ENCODE assay signal across 8 cellular contexts in the genomic region with DNA sequence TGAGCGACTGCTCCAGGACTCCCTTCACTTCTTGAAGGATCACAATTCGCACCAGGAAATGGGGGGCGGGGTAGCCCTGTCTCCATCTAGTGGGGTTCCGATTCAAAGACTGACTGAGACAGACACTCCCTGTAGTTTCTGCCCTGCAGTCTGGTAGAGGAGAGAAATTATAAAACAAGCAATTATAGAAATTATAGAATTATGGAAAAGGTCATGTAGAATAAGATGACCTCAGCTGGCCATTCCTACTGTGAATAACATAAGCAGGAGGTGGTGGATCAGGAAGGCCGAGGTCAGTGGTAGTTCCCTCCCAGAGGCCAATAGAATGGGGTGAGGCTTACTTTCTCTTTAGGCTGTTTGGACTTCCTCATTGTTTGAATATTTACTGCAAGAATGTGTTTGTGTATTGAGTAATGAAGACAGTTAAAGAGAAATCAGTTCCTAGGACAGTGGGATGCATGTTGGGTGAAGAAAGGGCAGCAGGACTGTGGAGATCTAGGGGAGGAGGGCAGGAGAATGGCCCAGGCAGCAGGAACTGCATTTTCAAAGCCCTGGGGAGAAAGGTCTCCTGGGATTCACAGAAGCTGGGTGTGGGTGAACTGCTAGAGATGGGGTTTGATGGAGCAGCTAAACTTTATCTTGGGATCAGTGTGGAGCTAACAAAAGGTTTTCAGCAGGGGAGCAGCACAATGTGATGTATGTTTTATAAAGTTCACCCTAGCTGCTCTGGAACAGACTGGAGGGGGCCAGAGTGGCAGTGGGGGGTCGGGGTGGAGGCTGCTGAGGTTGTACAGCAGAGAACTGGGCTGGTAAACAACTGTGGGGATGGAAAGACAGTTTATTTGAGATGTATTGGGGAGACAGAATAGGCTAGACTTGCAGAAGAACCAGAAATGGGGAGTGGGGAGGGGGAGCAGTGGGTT. TPM values are rescaled to one million over a fixed set of nuclear protein-coding genes. Genes with fewer than 3 reads are reported as not detected.
DNase-seq lines count a peak whose midpoint lies in the region; ATAC-seq lines count a peak whose summit lies in the region.

No MANE protein-coding gene starts in this region.

- peaks cover 17% of the 10 kb centered on the region; the same call in 1 of the 2 replicates for H3K4me1 ChIP-seq in iPS-20b (ENCODE audit: insufficient read depth, low read length)

- H3K36me3 ChIP-seq in iPS-20b (ENCODE audit: insufficient read depth, low read depth, low read length), result no peaks in the 10 kb centered on the region

- H3K4me3 Mint-ChIP-seq in stimulated activated memory B cell treated with anti-CD40 and anti-IgM and Interleukin-4, amounts not matched to agents 10 μg/mL and 1 μg/mL and 100 μg/mL, for 72 hours, result peak overlapping the region; percentile 85

- peaks cover 22% of the 10 kb centered on the region for H3K36me3 Mint-ChIP-seq in stimulated activated memory B cell treated with anti-CD40 and anti-IgM and Interleukin-4, amounts not matched to agents 10 μg/mL and 1 μg/mL and 100 μg/mL, for 72 hours

- DNase-seq in Daoy (ENCODE audit: low read depth) (peak; percentile 9), LoVo (ENCODE audit: low spot score) (peak; percentile 82), amniotic epithelial cell (ENCODE audit: low read depth) (peak; percentile 92), 8988T (no peak), T1000 (lab: John Stamatoyannopoulos, UW) (no peak), NCI-H146 treated with DMSO at 0.1 percent for 48 hours (lab: John Stamatoyannopoulos, UW; ENCODE audit: unreplicated experiment) (no peak)

- H3K9me3 ChIP-seq in iPS-20b (ENCODE audit: insufficient read depth, low read depth, low read length), result peaks cover 13% of the 10 kb centered on the region

- no peak for ATAC-seq in stimulated activated memory B cell treated with anti-CD40 and anti-IgM and Interleukin-4, amounts not matched to agents 10 μg/mL and 1 μg/mL and 100 μg/mL, for 72 hours

- H3K27me3 ChIP-seq in iPS-20b (ENCODE audit: insufficient read depth, low read length), result no peaks in the 10 kb centered on the region

- 0 out of 2 replicates have a peak overlapping the region, but pooled peaks have one; percentile 9 for H3K4me3 ChIP-seq in iPS-20b (ENCODE audit: low read length)

- peak overlapping the region; percentile 87 for H3K27ac Mint-ChIP-seq in stimulated activated memory B cell treated with anti-CD40 and anti-IgM and Interleukin-4, amounts not matched to agents 10 μg/mL and 1 μg/mL and 100 μg/mL, for 72 hours

- no peak overlapping the region for H3K9ac ChIP-seq in iPS-20b (ENCODE audit: low read depth, low read length)

- H3K9me3 Mint-ChIP-seq in stimulated activated memory B cell treated with anti-CD40 and anti-IgM and Interleukin-4, amounts not matched to agents 10 μg/mL and 1 μg/mL and 100 μg/mL, for 72 hours, result peaks cover 11% of the 10 kb centered on the region

- H3K27ac ChIP-seq in iPS-20b (ENCODE audit: low read length), result no peak overlapping the region

- peaks cover 33% of the 10 kb centered on the region for H3K4me1 Mint-ChIP-seq in stimulated activated memory B cell treated with anti-CD40 and anti-IgM and Interleukin-4, amounts not matched to agents 10 μg/mL and 1 μg/mL and 100 μg/mL, for 72 hours

- H3K27me3 Mint-ChIP-seq in stimulated activated memory B cell treated with anti-CD40 and anti-IgM and Interleukin-4, amounts not matched to agents 10 μg/mL and 1 μg/mL and 100 μg/mL, for 72 hours, result no peaks in the 10 kb centered on the region

RNA-seq across cellular contexts. Expression of a gene that starts 2.1 kb away (rescaled TPM):
- 0.68 and 1.5 TPM in 2 replicates for total RNA-seq in Daoy (2014; rRNA removed; shearing (Covaris generic))

RNA-seq across cellular contexts. Expression of a gene that starts 13.8 kb away (rescaled TPM):
- 0.74 and 0.92 TPM in 2 replicates for total RNA-seq in Daoy (2014; rRNA removed; shearing (Covaris generic))

RNA-seq across cellular contexts. Expression of a gene that starts 47.7 kb away (rescaled TPM):
- total RNA-seq in Daoy (2014; rRNA removed; shearing (Covaris generic)), result 20.7 and 23.9 TPM in 2 replicates

RNA-seq across cellular contexts. Expression of a gene that starts 59.7 kb away (rescaled TPM):
- 11.5 and 17.3 TPM in 2 replicates for total RNA-seq in Daoy (2014; rRNA removed; shearing (Covaris generic))

Comparison
In these comparisons a context has a peak if more than half of its experiments do, and no peak if none do; other contexts are left out.
1. DNase-seq: peak in Daoy (single experiment), LoVo (single experiment) and amniotic epithelial cell (single experiment); none in 8988T (single experiment), T1000 (single experiment) and NCI-H146 treated with DMSO at 0.1 percent for 48 hours (single experiment).